In the genomic region with DNA sequence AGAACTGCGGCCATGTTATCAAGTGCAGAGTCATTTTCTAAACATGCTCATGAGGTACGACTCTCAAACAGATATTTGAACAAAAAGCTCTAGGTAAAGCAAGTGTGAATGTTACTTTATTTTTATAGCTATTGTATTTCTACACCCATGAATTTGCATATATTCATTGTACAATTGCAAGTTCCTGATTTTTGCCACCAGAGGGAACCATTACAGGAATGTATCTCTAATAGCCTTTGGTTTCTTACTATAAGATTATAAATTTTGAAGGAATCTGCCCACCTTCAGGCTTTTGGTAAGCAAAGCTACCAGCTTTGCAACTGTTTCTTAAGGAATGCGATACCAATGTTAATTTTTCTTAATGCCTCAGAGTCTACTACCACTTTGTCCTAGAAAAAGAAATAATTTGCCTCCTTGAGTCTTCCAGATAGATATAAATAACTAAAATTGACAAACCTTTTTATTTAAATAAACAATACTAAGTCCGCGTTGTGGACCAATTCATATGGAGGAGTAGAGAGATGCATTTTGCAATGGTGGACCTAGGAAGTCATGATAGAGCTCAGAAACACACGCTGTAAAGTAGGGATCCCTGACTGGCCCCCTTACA, we compare ENCODE assay signal across 8 cellular contexts.
DNase-seq lines count a peak whose midpoint lies in the region; ATAC-seq and TF ChIP-seq lines count a peak whose summit lies in the region.

No MANE protein-coding gene starts in this region.

- H3K4me1 ChIP-seq in foreskin keratinocyte (no peaks in the 10 kb centered on the region), tibial nerve (no peaks in the 10 kb centered on the region)

- H3K9me3 ChIP-seq in tibial nerve, result peaks cover 0 to 8% (median 0%) of the 10 kb centered on the region in 4 donors

- CTCF ChIA-PET in activated CD8-positive, alpha-beta T cell treated with anti-CD3 and anti-CD28 coated beads for 36 hours (lab: Charles Lee), result interaction anchor here (1.0 to 2.1 kb wide), 8 partner anchors 9 to 62 kb away, joined by 3 to 10 read pairs (median 4); no protein-coding TSS in a partner anchor
- CTCF ChIA-PET in activated CD8-positive, alpha-beta T cell treated with anti-CD3 and anti-CD28 coated beads, Interleukin-2, amount 10 ng/mL, durations not matched to agents 7 days and 5 days (lab: Charles Lee), result interaction anchor here (1.0 kb wide), 1 partner anchor 10 kb away, joined by 3 read pairs; no protein-coding TSS in a partner anchor

- no peak for DNase-seq in activated CD8-positive, alpha-beta T cell treated with anti-CD3 and anti-CD28 coated beads for 36 hours
- no peak for DNase-seq in activated CD8-positive, alpha-beta T cell treated with anti-CD3 and anti-CD28 coated beads, Interleukin-2, amount 10 ng/mL, durations not matched to agents 7 days and 5 days
- peak; percentile 35 for DNase-seq in RPMI7951 (ENCODE audit: low read depth)
- DNase-seq in foreskin keratinocyte, result peak; percentile 7 to 28
- no peak for DNase-seq in tibial nerve (ENCODE audit: low spot score in 2 of 2)
- DNase-seq in stimulated activated CD4-positive, alpha-beta T cell treated with anti-CD3 and anti-CD28 coated beads, Interleukin-4, amount 100 ng/mL, for 4 hours, result no peak
- no peak for DNase-seq in UCSD-AML1 (lab: John Stamatoyannopoulos, UW; ENCODE audit: unreplicated experiment)
- DNase-seq in activated CD4-positive, alpha-beta T cell treated with anti-CD3 and anti-CD28 coated beads for 48 hours, result no peak

- WGBS in tibial nerve, 2 donors, result 89 to 96% methylated on average over 6 of the region's 6 CpGs

- peaks cover 0 to 43% (median 6%) of the 10 kb centered on the region in 3 donors for H3K36me3 ChIP-seq in tibial nerve

- intact Hi-C loops in activated CD8-positive, alpha-beta T cell treated with anti-CD3 and anti-CD28 coated beads for 36 hours (cut with micrococcal nuclease), result no loop called here

- no peak overlapping the region for H3K4me3 Mint-ChIP-seq in activated CD8-positive, alpha-beta T cell treated with anti-CD3 and anti-CD28 coated beads for 36 hours
- no peak overlapping the region for H3K4me3 Mint-ChIP-seq in activated CD8-positive, alpha-beta T cell treated with anti-CD3 and anti-CD28 coated beads, Interleukin-2, amount 10 ng/mL, durations not matched to agents 7 days and 5 days

- peaks cover 2% of the 10 kb centered on the region for H3K9me3 Mint-ChIP-seq in activated CD8-positive, alpha-beta T cell treated with anti-CD3 and anti-CD28 coated beads for 36 hours
- H3K9me3 Mint-ChIP-seq in activated CD8-positive, alpha-beta T cell treated with anti-CD3 and anti-CD28 coated beads, Interleukin-2, amount 10 ng/mL, durations not matched to agents 7 days and 5 days (ENCODE audit: insufficient read depth), result no peaks in the 10 kb centered on the region

- H3K4me3 ChIP-seq in tibial nerve, result no peak overlapping the region

- ATAC-seq in activated CD8-positive, alpha-beta T cell treated with anti-CD3 and anti-CD28 coated beads for 36 hours, result no peak
- no peak for ATAC-seq in activated CD8-positive, alpha-beta T cell treated with anti-CD3 and anti-CD28 coated beads, Interleukin-2, amount 10 ng/mL, durations not matched to agents 7 days and 5 days
- ATAC-seq in foreskin keratinocyte, result peak; percentile 79

- no peak overlapping the region for H3K27ac Mint-ChIP-seq in activated CD8-positive, alpha-beta T cell treated with anti-CD3 and anti-CD28 coated beads for 36 hours
- H3K27ac Mint-ChIP-seq in activated CD8-positive, alpha-beta T cell treated with anti-CD3 and anti-CD28 coated beads, Interleukin-2, amount 10 ng/mL, durations not matched to agents 7 days and 5 days, result no peak overlapping the region

- no peak overlapping the region for H3K27ac ChIP-seq in foreskin keratinocyte
- H3K27ac ChIP-seq in tibial nerve, result no peak overlapping the region

- H3K27me3 ChIP-seq in foreskin keratinocyte (no peaks in the 10 kb centered on the region), tibial nerve (no peaks in the 10 kb centered on the region)

- peaks cover 33% of the 10 kb centered on the region for H3K36me3 Mint-ChIP-seq in activated CD8-positive, alpha-beta T cell treated with anti-CD3 and anti-CD28 coated beads for 36 hours (ENCODE audit: low read depth)
- peaks cover 29% of the 10 kb centered on the region for H3K36me3 Mint-ChIP-seq in activated CD8-positive, alpha-beta T cell treated with anti-CD3 and anti-CD28 coated beads, Interleukin-2, amount 10 ng/mL, durations not matched to agents 7 days and 5 days (ENCODE audit: low read depth)

- no peaks in the 10 kb centered on the region for H3K27me3 Mint-ChIP-seq in activated CD8-positive, alpha-beta T cell treated with anti-CD3 and anti-CD28 coated beads for 36 hours
- no peaks in the 10 kb centered on the region for H3K27me3 Mint-ChIP-seq in activated CD8-positive, alpha-beta T cell treated with anti-CD3 and anti-CD28 coated beads, Interleukin-2, amount 10 ng/mL, durations not matched to agents 7 days and 5 days (ENCODE audit: low read depth)

- TF ChIP-seq EP300 in tibial nerve (IDR thresholded peaks at IDR 0.05), result no peak

- peaks cover 13% of the 10 kb centered on the region for H3K4me1 Mint-ChIP-seq in activated CD8-positive, alpha-beta T cell treated with anti-CD3 and anti-CD28 coated beads for 36 hours (ENCODE audit: low read depth)
- H3K4me1 Mint-ChIP-seq in activated CD8-positive, alpha-beta T cell treated with anti-CD3 and anti-CD28 coated beads, Interleukin-2, amount 10 ng/mL, durations not matched to agents 7 days and 5 days (ENCODE audit: low read depth), result no peaks in the 10 kb centered on the region

- TF ChIP-seq POLR2A in tibial nerve (IDR thresholded peaks at IDR 0.05), result no peak

- TF ChIP-seq CTCF in activated CD8-positive, alpha-beta T cell treated with anti-CD3 and anti-CD28 coated beads for 36 hours (IDR thresholded peaks at IDR 0.05), result peak; percentile 37
- TF ChIP-seq CTCF in foreskin keratinocyte (conservative IDR thresholded peaks at IDR 0.05), result peak; percentile 69
- TF ChIP-seq CTCF in tibial nerve (IDR thresholded peaks at IDR 0.05), result peak in 3 of 5 experiments; percentile 25 to 35 (median 35)

- POLR2A ChIA-PET in activated CD8-positive, alpha-beta T cell treated with anti-CD3 and anti-CD28 coated beads for 36 hours (lab: Charles Lee), result no interaction called here
- POLR2A ChIA-PET in activated CD8-positive, alpha-beta T cell treated with anti-CD3 and anti-CD28 coated beads, Interleukin-2, amount 10 ng/mL, durations not matched to agents 7 days and 5 days (lab: Charles Lee), result no interaction called here

Comparison
In these comparisons a context has a peak if more than half of its experiments do, and no peak if none do; other contexts are left out.
1. DNase-seq: peak in RPMI7951 (single experiment) and foreskin keratinocyte (2 of 2); none in activated CD8-positive, alpha-beta T cell treated with anti-CD3 and anti-CD28 coated beads for 36 hours (single experiment), activated CD8-positive, alpha-beta T cell treated with anti-CD3 and anti-CD28 coated beads, Interleukin-2, amount 10 ng/mL, durations not matched to agents 7 days and 5 days (single experiment), tibial nerve (0 of 2), stimulated activated CD4-positive, alpha-beta T cell treated with anti-CD3 and anti-CD28 coated beads, Interleukin-4, amount 100 ng/mL, for 4 hours (0 of 2), UCSD-AML1 (single experiment) and activated CD4-positive, alpha-beta T cell treated with anti-CD3 and anti-CD28 coated beads for 48 hours (single experiment).
2. Peak in every context shown above with its lines, with median percentiles within 50 percentile points of each other: CTCF ChIP-seq.